Comparison of ENCODE assay signal across 10 cellular contexts in genomic region chr4:70687347-70687746, GRCh38. TPM values are rescaled to one million over a fixed set of nuclear protein-coding genes. Genes with fewer than 3 reads are reported as not detected.
DNase-seq lines count a peak whose midpoint lies in the region; TF ChIP-seq lines count a peak whose summit lies in the region.
"Not testable (repeated sequence)": the region's sequence is repeated elsewhere in the genome, so short reads cannot be mapped to it uniquely, and the experiment has no call there.
"Had no signal": no experiment of that assay in that cellular context is flagged by ENCODE, and none has a peak within 500 bp of the region (broad histone marks: within the 10 kb centered on the region; RNA-seq: fewer than 3 reads in every experiment).

No MANE protein-coding gene starts in this region.

- H3K4me3 ChIP-seq in HUES64 (ENCODE audit: low read length) (peak overlapping the region; percentile 82), osteoblast (ENCODE audit: insufficient read depth, low read length) (peak overlapping the region; percentile 93), stomach smooth muscle (ENCODE audit: low read length in 2 of 2) (peak overlapping the region; percentile 69 to 100)

- peak overlapping the region; percentile 94 for H3K4me2 ChIP-seq in osteoblast (ENCODE audit: insufficient read depth, low read length)

- peak; percentile 5 for DNase-seq in T-helper 9 cell
- DNase-seq in epithelial cell of prostate (ENCODE audit: low read depth, low spot score); osteoblast (ENCODE audit: insufficient read length, low spot score, missing footprints): not testable (repeated sequence)

- H4K20me1 ChIP-seq in osteoblast (ENCODE audit: insufficient read depth, low read length): peaks cover 12% of the 10 kb centered on the region

- H3K36me3 ChIP-seq in HUES64 (ENCODE audit: insufficient read depth, low read length): peaks cover 23% of the 10 kb centered on the region
- not testable (repeated sequence) for H3K36me3 ChIP-seq in osteoblast (ENCODE audit: insufficient read depth, low read length); stomach smooth muscle (ENCODE audit: control insufficient read depth in 2 of 2, insufficient read depth in 2 of 2, low read length in 2 of 2)

- peak overlapping the region; percentile 85 for H3K27ac ChIP-seq in C4-2B
- H3K27ac ChIP-seq in HUES64 (ENCODE audit: low read depth, low read length): peak overlapping the region; percentile 87
- H3K27ac ChIP-seq in adipose tissue (ENCODE audit: low read depth, low read length): peak overlapping the region; percentile 60
- peak overlapping the region; percentile 91 for H3K27ac ChIP-seq in epithelial cell of prostate
- peak overlapping the region; percentile 92 for H3K27ac ChIP-seq in layer of hippocampus (ENCODE audit: low read depth, low read length)
- H3K27ac ChIP-seq in osteoblast (ENCODE audit: low read depth, low read length): peak overlapping the region; percentile 97
- H3K27ac ChIP-seq in stomach smooth muscle (ENCODE audit: low read length): peak overlapping the region; percentile 97

- H2AFZ ChIP-seq in osteoblast (ENCODE audit: low read length): peak overlapping the region; percentile 98

- H3K4me1 ChIP-seq in HUES64 (ENCODE audit: insufficient read depth, low read length) (peaks cover 13% of the 10 kb centered on the region), osteoblast (ENCODE audit: insufficient read depth, low read length) (peaks cover 28% of the 10 kb centered on the region), stomach smooth muscle (ENCODE audit: control insufficient read depth, insufficient read depth, low read length) (peaks cover 18% of the 10 kb centered on the region)

- H3K9me3 ChIP-seq in HUES64 (ENCODE audit: insufficient read depth, low read depth, low read length); osteoblast (ENCODE audit: low read depth, low read length); stomach smooth muscle (ENCODE audit: control insufficient read depth in 2 of 2, low read length in 2 of 2): not testable (repeated sequence)

- H3K79me2 ChIP-seq in osteoblast (ENCODE audit: insufficient read depth, low read length): peaks cover 37% of the 10 kb centered on the region

- H3K9ac ChIP-seq in HUES64 (ENCODE audit: low read depth, low read length) (peak overlapping the region; percentile 85), stomach smooth muscle (ENCODE audit: low read length in 2 of 2) (peak overlapping the region; percentile 96 to 99)

- WGBS in HUES64: 85% methylated on average over 13 of the region's 13 CpGs
- WGBS in adipose tissue, 3 donors: 62 to 75% (median 75%) methylated on average over 13 of the region's 13 CpGs

- not testable (repeated sequence) for TF ChIP-seq CTCF in C4-2B (conservative IDR thresholded peaks at IDR 0.05); osteoblast (IDR thresholded peaks at IDR 0.05; ENCODE audit: extremely low read depth, low read depth, low read length)

- H3K27me3 ChIP-seq in HUES64 (ENCODE audit: insufficient read depth, low read length); layer of hippocampus (ENCODE audit: control insufficient read depth, insufficient read depth, low read length); osteoblast (ENCODE audit: insufficient read depth, low read length); stomach smooth muscle (ENCODE audit: control insufficient read depth in 1 of 2, insufficient read depth in 2 of 2, low read length in 2 of 2): not testable (repeated sequence)

RNA-seq across cellular contexts. Expression of gene UTP3, which starts 1.0 kb away (rescaled TPM):
- polyA plus RNA-seq in HUES64 (2013, experiment 1 of 2): 38.2 TPM
- polyA plus RNA-seq in HUES64 (2013, experiment 2 of 2): 45.2 TPM
- 10 to 100 TPM in 2 of 3 donors, 1 to 10 TPM in 1; 9.8 to 31.5 (median 22.5) TPM for polyA plus RNA-seq in adipose tissue
- 14.5 and 15.0 TPM in 2 replicates for total RNA-seq in osteoblast

RNA-seq across cellular contexts. Expression of gene JCHAIN, which starts 21.0 kb away (rescaled TPM):
- polyA plus RNA-seq in HUES64 (2013, experiment 1 of 2): not detected
- not detected for polyA plus RNA-seq in HUES64 (2013, experiment 2 of 2)
- 1 to 10 TPM; 2.9 to 7.7 (median 7.6) TPM for polyA plus RNA-seq in adipose tissue
- total RNA-seq in osteoblast: 2.2 and 2.9 TPM in 2 replicates
- total RNA-seq: T-helper 1 cell treated with Interleukin-12 subunit alpha and Interleukin-12 subunit beta and Interleukin-4 antibody, amounts not matched to agents 30 ng/mL and 1 ng/mL, for 36 hours had no signal

RNA-seq across cellular contexts. Expression of gene RUFY3, which starts 34.4 kb away (rescaled TPM):
- polyA plus RNA-seq in HUES64 (2013, experiment 1 of 2): 24.7 TPM
- polyA plus RNA-seq in HUES64 (2013, experiment 2 of 2): 34.6 TPM
- 10 to 100 TPM; 11.7 to 22.3 (median 15.8) TPM for polyA plus RNA-seq in adipose tissue
- total RNA-seq in osteoblast: 82.5 and 90.2 TPM in 2 replicates

RNA-seq across cellular contexts. Expression of gene ENAM, which starts 58.8 kb away (rescaled TPM):
- polyA plus RNA-seq in HUES64 (2013, experiment 1 of 2): not detected
- polyA plus RNA-seq in HUES64 (2013, experiment 2 of 2): not detected
- polyA plus RNA-seq in adipose tissue: 1 to 10 TPM in 1 of 3 donors, under 1 TPM in 2; 0.04 to 1.4 (median 0.11) TPM
- total RNA-seq in osteoblast: not detected in 2 replicates
- total RNA-seq: omental fat pad; T-helper 1 cell treated with Interleukin-12 subunit alpha and Interleukin-12 subunit beta and Interleukin-4 antibody, amounts not matched to agents 30 ng/mL and 1 ng/mL, for 36 hours had no signal
